Comparison of ENCODE assay signal across 18 cellular contexts in genomic region chr10:103096130-103096529, GRCh38.
DNase-seq lines count a peak whose midpoint lies in the region; ATAC-seq and TF ChIP-seq lines count a peak whose summit lies in the region.
"Had no signal": no experiment of that assay in that cellular context is flagged by ENCODE, and none has a peak within 500 bp of the region (broad histone marks: within the 10 kb centered on the region; RNA-seq: fewer than 3 reads in every experiment).

No MANE protein-coding gene starts in this region.

- TF ChIP-seq CTCF in thoracic aorta (IDR thresholded peaks at IDR 0.05) (no peak), left ventricle myocardium inferior (IDR thresholded peaks at IDR 0.05; ENCODE audit: borderline replicate concordance) (no peak)

- DNase-seq in activated naive CD4-positive, alpha-beta T cell (lab: John Stamatoyannopoulos, UW): no peak
- peak; percentile 14 for DNase-seq in LoVo (ENCODE audit: low spot score)
- no peak for DNase-seq in left lobe of liver (ENCODE audit: low spot score)
- no peak for DNase-seq in thoracic aorta (ENCODE audit: low spot score)
- no peak for DNase-seq in DMS79 (lab: John Stamatoyannopoulos, UW)
- DNase-seq in NCI-H2227 treated with DMSO at 0.1 percent for 48 hours (lab: John Stamatoyannopoulos, UW): no peak
- no peak for DNase-seq in left ventricle myocardium inferior
- DNase-seq: COR-L47, DMS153, EL, KBM-7, NCI-H1092, NCI-H146, NCI-H2081, NCI-H510A treated with DMSO at 0.1 percent for 48 hours, NCI-H82 had no signal

- H3K27ac Mint-ChIP-seq in activated naive CD4-positive, alpha-beta T cell treated with anti-CD3 and anti-CD28 coated beads, Interleukin-2, amount 50 U/mL, for 24 hours: peak overlapping the region; percentile 14
- H3K27ac Mint-ChIP-seq: CD14-positive monocyte had no signal

- no peaks in the 10 kb centered on the region for H3K27me3 Mint-ChIP-seq in activated naive CD4-positive, alpha-beta T cell treated with anti-CD3 and anti-CD28 coated beads, Interleukin-2, amount 50 U/mL, for 24 hours

- no peaks in the 10 kb centered on the region for H3K9me3 Mint-ChIP-seq in activated naive CD4-positive, alpha-beta T cell treated with anti-CD3 and anti-CD28 coated beads, Interleukin-2, amount 50 U/mL, for 24 hours
- H3K9me3 Mint-ChIP-seq: CD14-positive monocyte had no signal

- intact Hi-C loops in left ventricle myocardium inferior (cut with micrococcal nuclease): no loop called here

- H3K4me3 ChIP-seq in thoracic aorta (no peak overlapping the region), left ventricle myocardium inferior (no peak overlapping the region)

- H3K4me1 Mint-ChIP-seq in activated naive CD4-positive, alpha-beta T cell treated with anti-CD3 and anti-CD28 coated beads, Interleukin-2, amount 50 U/mL, for 24 hours: peaks cover 3% of the 10 kb centered on the region
- H3K4me1 Mint-ChIP-seq: CD14-positive monocyte had no signal

- H3K27me3 ChIP-seq in thoracic aorta (replicated peaks; ENCODE audit: insufficient read depth) (no peaks in the 10 kb centered on the region), left ventricle myocardium inferior (ENCODE audit: low read depth) (no peaks in the 10 kb centered on the region)

- H3K9me3 ChIP-seq in thoracic aorta (no peaks in the 10 kb centered on the region), left ventricle myocardium inferior (replicated peaks) (no peaks in the 10 kb centered on the region)

- H3K27ac ChIP-seq in thoracic aorta (peak overlapping the region; percentile 20 to 28), left ventricle myocardium inferior (replicated peaks) (no peak overlapping the region)

- H3K36me3 ChIP-seq in thoracic aorta (peaks cover 34% of the 10 kb centered on the region), left ventricle myocardium inferior (peaks cover 100% of the 10 kb centered on the region)

- ATAC-seq in left lobe of liver (peak; percentile 88), thoracic aorta (ENCODE audit: insufficient number of reproducible peaks, low FRiP score, low read depth) (no peak)

- H3K36me3 Mint-ChIP-seq in activated naive CD4-positive, alpha-beta T cell treated with anti-CD3 and anti-CD28 coated beads, Interleukin-2, amount 50 U/mL, for 24 hours: peaks cover 6% of the 10 kb centered on the region

- no peak overlapping the region for H3K4me3 Mint-ChIP-seq in activated naive CD4-positive, alpha-beta T cell treated with anti-CD3 and anti-CD28 coated beads, Interleukin-2, amount 50 U/mL, for 24 hours
- H3K4me3 Mint-ChIP-seq: CD14-positive monocyte had no signal

- H3K4me1 ChIP-seq in thoracic aorta (ENCODE audit: control insufficient read depth in 1 of 2, low read depth in 2 of 2): peaks cover 0 to 4% of the 10 kb centered on the region in 2 donors
- H3K4me1 ChIP-seq in left ventricle myocardium inferior: peaks cover 7% of the 10 kb centered on the region
